9 cellular contexts compared by ENCODE assay signal in genomic region chr3:63912768-63913588, GRCh38. TPM values are rescaled to one million over a fixed set of nuclear protein-coding genes. Genes with fewer than 3 reads are reported as not detected.
A peak's percentile ranks its signal among the peaks of the same experiment; 100 is the strongest.
DNase-seq lines count a peak whose midpoint lies in the region; ATAC-seq and TF ChIP-seq lines count a peak whose summit lies in the region.
"Had no signal": no experiment of that assay in that cellular context is flagged by ENCODE, and none has a peak within 500 bp of the region (broad histone marks: within the 10 kb centered on the region; RNA-seq: fewer than 3 reads in every experiment).

No MANE protein-coding gene starts in this region.

- H3K36me3 ChIP-seq in CD8-positive, alpha-beta T cell (ENCODE audit: insufficient read depth, low read length): peaks cover 6% of the 10 kb centered on the region
- peaks cover 8 to 36% of the 10 kb centered on the region in 2 donors for H3K36me3 ChIP-seq in neuronal stem cell (replicated peaks in 1 of 2; ENCODE audit: control insufficient read depth in 2 of 2, insufficient read depth in 2 of 2, low read length in 2 of 2)
- peaks cover 3% of the 10 kb centered on the region for H3K36me3 ChIP-seq in thymus (ENCODE audit: control insufficient read depth, insufficient read depth)

- peak overlapping the region; percentile 29 for H2AK5ac ChIP-seq in neuronal stem cell (ENCODE audit: low read depth, low read length)

- no peak overlapping the region for H3K14ac ChIP-seq in neuronal stem cell (ENCODE audit: low read length)

- no peak overlapping the region for H2BK5ac ChIP-seq in neuronal stem cell (ENCODE audit: low read length)

- H3K27ac Mint-ChIP-seq in CD8-positive, alpha-beta T cell: peak overlapping the region; percentile 95

- no peak overlapping the region for H3K23ac ChIP-seq in neuronal stem cell (ENCODE audit: low read depth, low read length, poor library complexity)

- H3K27me3 Mint-ChIP-seq in CD8-positive, alpha-beta T cell (ENCODE audit: low read depth): no peaks in the 10 kb centered on the region

- H4K91ac ChIP-seq in neuronal stem cell (ENCODE audit: low read depth, low read length, poor library complexity): no peak overlapping the region

- peaks cover 47% of the 10 kb centered on the region for H3K4me1 Mint-ChIP-seq in CD8-positive, alpha-beta T cell (ENCODE audit: low read depth)

- H2BK120ac ChIP-seq in neuronal stem cell (ENCODE audit: low read depth, low read length): no peak overlapping the region

- CTCF ChIA-PET in CD8-positive, alpha-beta T cell (lab: Charles Lee): interaction anchor here (0.6 to 1.4 kb wide), 3 partner anchors 49 to 79 kb away, joined by 3 read pairs; no protein-coding TSS in a partner anchor

- peak; percentile 30 for ATAC-seq in CD8-positive, alpha-beta T cell

- peaks cover 2% of the 10 kb centered on the region for H3K79me1 ChIP-seq in neuronal stem cell (ENCODE audit: low read depth, low read length)

- POLR2A ChIA-PET in CD8-positive, alpha-beta T cell (lab: Charles Lee): interaction anchor here (1.0 to 1.4 kb wide), 4 partner anchors 49 to 58 kb away, joined by 3 to 13 read pairs (median 6); partner anchors contain the start of genes ATXN7 and THOC7

- peak overlapping the region; percentile 95 for H3K9ac ChIP-seq in neuronal stem cell (ENCODE audit: low read depth, low read length, poor library complexity)

- no peaks in the 10 kb centered on the region for H3K9me3 Mint-ChIP-seq in CD8-positive, alpha-beta T cell

- no peaks in the 10 kb centered on the region for H3K9me3 ChIP-seq in CD8-positive, alpha-beta T cell (ENCODE audit: low read length)
- no peaks in the 10 kb centered on the region for H3K9me3 ChIP-seq in neuronal stem cell (replicated peaks in 1 of 2; ENCODE audit: control insufficient read depth in 2 of 2, insufficient read depth in 1 of 2, low read depth in 1 of 2, low read length in 2 of 2)
- H3K9me3 ChIP-seq in thymus (ENCODE audit: control insufficient read depth): no peaks in the 10 kb centered on the region

- H2BK15ac ChIP-seq in neuronal stem cell (ENCODE audit: low read length): no peak overlapping the region

- peaks cover 15% of the 10 kb centered on the region for H3K4me1 ChIP-seq in CD8-positive, alpha-beta T cell (ENCODE audit: insufficient read depth, low read length)
- H3K4me1 ChIP-seq in neuronal stem cell (ENCODE audit: control insufficient read depth in 2 of 2, insufficient read depth in 1 of 2, low read depth in 1 of 2, low read length in 2 of 2) (peaks cover 5 to 10% of the 10 kb centered on the region in 2 donors), thymus (ENCODE audit: control insufficient read depth, insufficient read depth, low read length) (peaks cover 13% of the 10 kb centered on the region)

- H3K27me3 ChIP-seq in CD8-positive, alpha-beta T cell (ENCODE audit: insufficient read depth, low read length): no peaks in the 10 kb centered on the region
- H3K27me3 ChIP-seq in neuronal stem cell (ENCODE audit: control insufficient read depth in 3 of 3, insufficient read depth in 3 of 3, low read depth in 1 of 3, low read length in 3 of 3) (no peaks in the 10 kb centered on the region), thymus (ENCODE audit: control insufficient read depth, insufficient read depth) (no peaks in the 10 kb centered on the region)

- TF ChIP-seq CTCF in CD8-positive, alpha-beta T cell (IDR thresholded peaks at IDR 0.05): no peak
- no peak for TF ChIP-seq CTCF in fibroblast of pulmonary artery (IDR thresholded peaks at IDR 0.05; ENCODE audit: low read length, missing control alignments)

- peaks cover 33% of the 10 kb centered on the region for H3K36me3 Mint-ChIP-seq in CD8-positive, alpha-beta T cell

- H4K8ac ChIP-seq in neuronal stem cell (ENCODE audit: low read depth, low read length): no peak overlapping the region

- H3K4ac ChIP-seq in neuronal stem cell (ENCODE audit: low read length): no peak overlapping the region

- peak overlapping the region; percentile 99 for H3K18ac ChIP-seq in neuronal stem cell (ENCODE audit: low read length)

- H3K4me3 ChIP-seq in CD8-positive, alpha-beta T cell (ENCODE audit: low read depth, low read length): peak overlapping the region; percentile 54
- peak overlapping the region; percentile 65 for H3K4me3 ChIP-seq in fibroblast of pulmonary artery (replicated peaks; ENCODE audit: low read depth, low read length)
- peak overlapping the region; percentile 73 to 98 for H3K4me3 ChIP-seq in neuronal stem cell (ENCODE audit: low read length in 2 of 2)
- H3K4me3 ChIP-seq in thymus (ENCODE audit: low read length): peak overlapping the region; percentile 83

- DNase-seq in CD8-positive, alpha-beta T cell: peak in 6 of 7 experiments; percentile 18 to 66 (median 43)
- DNase-seq in H4 (ENCODE audit: low spot score): peak; percentile 46
- DNase-seq in NCI-H510A treated with DMSO at 0.1 percent for 48 hours (lab: John Stamatoyannopoulos, UW): peak; percentile 26
- DNase-seq in activated T-helper 1 cell treated with anti-CD3 and anti-CD28 coated beads, Interleukin-2, amount 50 U/mL, for 16 hours (ENCODE audit: low read depth in 1 of 2, low spot score in 1 of 2): peak; percentile 4 to 37
- DNase-seq in fibroblast of pulmonary artery (ENCODE audit: low read depth): peak; percentile 81
- DNase-seq in neuronal stem cell (ENCODE audit: low spot score): peak; percentile 36
- DNase-seq in DMS153 (lab: John Stamatoyannopoulos, UW): no peak

- peak overlapping the region; percentile 92 for H3K4me3 Mint-ChIP-seq in CD8-positive, alpha-beta T cell

- H3K27ac ChIP-seq in CD8-positive, alpha-beta T cell (ENCODE audit: low read depth, low read length): peak overlapping the region; percentile 65
- H3K27ac ChIP-seq in neuronal stem cell (replicated peaks; ENCODE audit: low read length): peak overlapping the region; percentile 88
- H3K27ac ChIP-seq in thymus (ENCODE audit: low read depth): peak overlapping the region; percentile 92

- H2BK12ac ChIP-seq in neuronal stem cell (ENCODE audit: low read length): no peak overlapping the region

- no CpG with 5 or more reads among the region's 46 CpGs for WGBS in neuronal stem cell (ENCODE audit: extremely low coverage in 2 of 2, insufficient read length in 2 of 2, insufficient replicate concordance in 1 of 2), 2 donors
- WGBS in thymus: 21% methylated on average over 46 of the region's 46 CpGs

- peak overlapping the region; percentile 89 for H3K4me2 ChIP-seq in neuronal stem cell (ENCODE audit: insufficient read depth, low read length, poor library complexity, severe bottlenecking)

- H2AFZ ChIP-seq in neuronal stem cell (ENCODE audit: low read length): peak overlapping the region; percentile 91

- intact Hi-C loops in CD8-positive, alpha-beta T cell (cut with DNase I, micrococcal nuclease): loop anchor here (1.0 to 2.0 kb wide), 6 partner anchors 50 to 110 kb away; partner anchors contain the start of genes ATXN7 (in 2 of the 2), PSMD6 (in 2 of the 2) and THOC7 (in 2 of the 2)

RNA-seq across cellular contexts. Expression of gene SCAANT1, which starts 0.8 kb away (rescaled TPM):
- not detected for total RNA-seq in CD8-positive, alpha-beta T cell
- total RNA-seq in H4 (2014; rRNA removed; shearing (Covaris generic)): not detected in 2 replicates
- polyA plus RNA-seq in neuronal stem cell (2013, experiment 1 of 2): not detected
- polyA plus RNA-seq in neuronal stem cell (2013, experiment 2 of 2): 0.78 TPM
- not detected for polyA plus RNA-seq in thymus
- total RNA-seq: T-helper 2 cell treated with Interferon-gamma antibody and Interleukin-4, amounts not matched to agents 100 ng/mL and 5 ng/mL, for 36 hours had no signal

RNA-seq across cellular contexts. Expression of gene ATXN7, which starts 49.3 kb away (rescaled TPM):
- total RNA-seq in CD8-positive, alpha-beta T cell: 100 to 1,000 TPM; 273 to 278 TPM
- 3.7 and 4.0 TPM in 2 replicates for total RNA-seq in H4 (2014; rRNA removed; shearing (Covaris generic))
- polyA plus RNA-seq in neuronal stem cell (2013, experiment 1 of 2): 15.9 TPM
- 15.0 TPM for polyA plus RNA-seq in neuronal stem cell (2013, experiment 2 of 2)
- polyA plus RNA-seq in thymus: 7.8 TPM

RNA-seq across cellular contexts. Expression of gene THOC7, which starts 49.4 kb away (rescaled TPM):
- total RNA-seq in CD8-positive, alpha-beta T cell: 10 to 100 TPM; 23.0 to 25.5 TPM
- 80.1 and 81.8 TPM in 2 replicates for total RNA-seq in H4 (2014; rRNA removed; shearing (Covaris generic))
- 83.3 TPM for polyA plus RNA-seq in neuronal stem cell (2013, experiment 1 of 2)
- 87.3 TPM for polyA plus RNA-seq in neuronal stem cell (2013, experiment 2 of 2)
- 148 TPM for polyA plus RNA-seq in thymus

Comparison
In these comparisons a context has a peak if more than half of its experiments do, and no peak if none do; other contexts are left out.
1. RNA of gene ATXN7, which starts 49.3 kb away (total RNA-seq): 273 to 278 TPM in CD8-positive, alpha-beta T cell; 3.7 to 4.0 TPM in H4; every median in the first group is over 10 times any median in the second.
2. Peak in every context shown above with its lines, with median percentiles within 50 percentile points of each other: H3K27ac ChIP-seq and H3K4me3 ChIP-seq.